8 cellular contexts compared by ENCODE assay signal in the genomic region with DNA sequence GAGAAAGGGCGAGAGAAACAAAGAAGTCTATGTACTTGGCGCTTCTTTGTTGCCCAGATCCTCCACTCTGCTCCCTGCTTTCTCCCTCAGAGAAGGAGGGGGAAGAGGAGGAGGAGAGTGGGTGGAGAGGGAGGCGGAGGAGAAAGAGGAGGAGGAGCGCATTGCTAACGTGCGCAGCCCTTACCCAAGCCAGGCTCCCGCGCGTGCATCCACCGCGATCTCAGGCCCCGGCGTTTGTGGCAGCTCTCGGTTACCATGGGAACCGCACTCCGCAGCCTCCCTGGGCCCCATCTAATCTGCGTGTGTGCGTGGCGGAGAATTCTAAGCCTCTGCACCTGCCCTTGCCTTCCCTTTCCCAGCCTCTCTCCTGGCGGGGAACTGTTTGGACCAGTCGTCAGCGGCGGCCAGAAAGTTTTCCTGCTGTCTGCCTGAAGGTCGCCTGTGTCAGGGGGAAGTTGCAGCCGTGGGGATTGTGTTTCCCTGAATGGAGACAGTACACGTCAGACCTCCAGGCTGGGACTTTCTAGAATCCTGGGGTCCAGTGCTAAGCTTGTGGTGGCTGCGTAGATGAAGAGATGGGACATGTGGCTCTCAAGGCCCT.
DNase-seq lines count a peak whose midpoint lies in the region; ATAC-seq and TF ChIP-seq lines count a peak whose summit lies in the region.

TSS of gene ERICH6B (minus strand) at position 239 of the 601 bp plus-strand sequence. CDS start 18,734 bp downstream, outside the sequence.

- H3K4me3 ChIP-seq in fibroblast of mammary gland (ENCODE audit: control insufficient read depth, low read depth, low read length): no peak within 1 kb of the TSS
- H3K4me3 ChIP-seq in neuron (ENCODE audit: low read length): peak within 1 kb of the TSS; percentile 34

- H3K36me3 ChIP-seq in neuron (ENCODE audit: insufficient read depth, low read length): no peaks in the 10 kb centered on the region

- ATAC-seq in GM19328 (IDR thresholded peaks at IDR 0.05; ENCODE audit: unreplicated experiment) (no peak), HG02973 (IDR thresholded peaks at IDR 0.05; ENCODE audit: unreplicated experiment) (no peak), HG02610 (IDR thresholded peaks at IDR 0.05; ENCODE audit: unreplicated experiment) (no peak)

- H3K4me1 ChIP-seq in neuron (ENCODE audit: insufficient read depth, low read length): peaks cover 16% of the 10 kb centered on the region

- H2AFZ ChIP-seq in neuron (ENCODE audit: low read depth, low read length): peak within 1 kb of the TSS; percentile 20

- no peaks in the 10 kb centered on the region for H3K9me3 ChIP-seq in neuron (ENCODE audit: low read length)

- H3K27me3 ChIP-seq in neuron (ENCODE audit: insufficient read depth, low read length): peaks cover 28% of the 10 kb centered on the region

- TF ChIP-seq CTCF in fibroblast of mammary gland (conservative IDR thresholded peaks at IDR 0.05; ENCODE audit: control insufficient read depth, insufficient read depth, low read depth, low read length): no peak

- peak; percentile 81 for DNase-seq in ELF-1 (ENCODE audit: low read depth, low spot score)
- DNase-seq in NCI-H345 treated with DMSO at 0.1 percent for 48 hours (lab: John Stamatoyannopoulos, UW; ENCODE audit: unreplicated experiment): peak; percentile 11
- peak; percentile 11 for DNase-seq in fibroblast of mammary gland (ENCODE audit: low read depth)
- DNase-seq in OCI-M1 (lab: John Stamatoyannopoulos, UW): no peak
